In genomic region chr14:72186461-72187035, GRCh38 we compare ENCODE assay signal across 1 cellular context.
TF ChIP-seq lines count a peak whose summit lies in the region.

No MANE protein-coding gene starts in this region.

TF ChIP-seq in GM23338, 12 proteins besides CTCF, POLR2A, EP300 and RAD21 (continued from another document):
- TF ChIP-seq ZNF462 (CRISPR knock-in tag; IDR thresholded peaks at IDR 0.05) (no peak), STAT1 (IDR thresholded peaks at IDR 0.05; ENCODE audit: unreplicated experiment) (no peak), ZNF114 (CRISPR knock-in tag; IDR thresholded peaks at IDR 0.05) (no peak), JUNB (IDR thresholded peaks at IDR 0.05; ENCODE audit: unreplicated experiment) (no peak), EZH2 (IDR thresholded peaks at IDR 0.05; ENCODE audit: low read depth, unreplicated experiment) (no peak), EZH2phosphoT487 (IDR thresholded peaks at IDR 0.05; ENCODE audit: unreplicated experiment) (no peak)
